In the genomic region with DNA sequence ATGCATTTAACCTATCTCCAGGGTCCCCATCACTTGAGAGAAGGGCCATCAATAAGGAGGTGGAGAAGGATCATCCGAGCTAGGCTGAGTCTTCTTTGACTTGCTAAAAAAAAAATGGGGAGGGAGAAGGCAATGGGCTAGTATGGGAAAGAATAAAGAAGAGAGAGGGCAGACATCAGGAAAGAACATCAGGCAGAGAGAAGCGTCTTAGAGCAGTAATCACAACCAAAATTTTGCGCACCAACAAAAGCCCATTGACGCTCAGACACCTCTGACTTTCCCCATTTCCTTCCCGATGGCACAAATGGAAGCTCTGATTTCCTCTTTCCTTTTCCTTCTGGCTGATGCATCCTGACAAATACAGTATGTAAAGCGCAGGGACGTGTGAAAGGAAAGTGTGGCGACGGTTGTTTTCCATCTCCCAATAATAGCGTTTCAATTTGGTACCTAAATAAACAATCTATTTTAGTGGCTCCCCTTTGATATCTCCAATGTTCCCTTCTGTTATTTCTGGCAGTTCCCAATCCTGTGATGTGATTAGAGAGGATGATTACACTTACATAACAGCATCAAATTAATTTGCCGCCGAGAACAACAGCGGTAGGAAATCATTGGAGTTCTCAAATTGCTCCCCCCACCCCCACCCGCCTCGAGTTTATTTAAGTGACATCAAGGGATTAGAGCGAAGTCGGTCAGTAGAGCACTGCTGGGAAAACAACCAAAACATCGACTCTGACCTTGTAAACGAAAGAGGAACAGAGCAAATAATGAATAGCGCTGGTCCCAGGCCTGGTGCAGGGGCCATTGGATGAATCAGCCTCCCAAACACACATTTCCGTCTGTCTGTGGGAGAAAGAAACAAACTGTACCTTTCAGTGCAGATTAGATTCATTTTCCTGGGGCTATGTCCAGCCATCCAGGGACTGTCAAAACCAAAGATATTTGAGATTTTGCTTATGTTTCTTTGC, we compare ENCODE assay signal across 9 cellular contexts.
DNase-seq lines count a peak whose midpoint lies in the region; ATAC-seq, FAIRE-seq and TF ChIP-seq lines count a peak whose summit lies in the region.
"Had no signal": no experiment of that assay in that cellular context is flagged by ENCODE, and none has a peak within 500 bp of the region (broad histone marks: within the 10 kb centered on the region; RNA-seq: fewer than 3 reads in every experiment).

No MANE protein-coding gene starts in this region.

- H3K36me3 Mint-ChIP-seq in CD8-positive, alpha-beta memory T cell: peaks cover under 1 to 2% (median 2%) of the 10 kb centered on the region in 3 donors

- H3K9me3 Mint-ChIP-seq in CD8-positive, alpha-beta memory T cell: no peaks in the 10 kb centered on the region

- peak overlapping the region in 3 of 4 donors; percentile 46 to 78 (median 63) for H3K27ac ChIP-seq in body of pancreas
- peak overlapping the region in 1 of 2 donors; percentile 26 for H3K27ac ChIP-seq in kidney (ENCODE audit: low read depth in 2 of 2, low read length in 2 of 2)
- peak overlapping the region in 7 of 8 donors; percentile 15 to 61 (median 44) for H3K27ac ChIP-seq in spleen
- no peak overlapping the region for H3K27ac ChIP-seq in CD8-positive, alpha-beta memory T cell (ENCODE audit: low read depth, low read length)

- peaks cover 19% of the 10 kb centered on the region for H3K4me1 ChIP-seq in body of pancreas
- peaks cover 2 to 7% of the 10 kb centered on the region in 2 donors for H3K4me1 ChIP-seq in kidney (ENCODE audit: control insufficient read depth in 1 of 2, insufficient read depth in 1 of 2, low read depth in 1 of 2, low read length in 2 of 2)
- peaks cover 0 to 7% (median 0%) of the 10 kb centered on the region in 6 donors for H3K4me1 ChIP-seq in spleen
- H3K4me1 ChIP-seq in CD8-positive, alpha-beta memory T cell (ENCODE audit: insufficient read depth, low read length): no peaks in the 10 kb centered on the region

- H3K9ac ChIP-seq in kidney (ENCODE audit: low read length in 2 of 2): no peak overlapping the region

- H3K27ac Mint-ChIP-seq in CD8-positive, alpha-beta memory T cell: no peak overlapping the region
- H3K27ac Mint-ChIP-seq: activated naive CD4-positive, alpha-beta T cell treated with anti-CD3 and anti-CD28 coated beads, Interleukin-2, amount 50 U/mL, for 72 hours had no signal

- POLR2A ChIA-PET in CD8-positive, alpha-beta memory T cell (lab: Charles Lee): no interaction called here

- H3K9me3 ChIP-seq in MG63: no peaks in the 10 kb centered on the region
- no peaks in the 10 kb centered on the region for H3K9me3 ChIP-seq in body of pancreas
- H3K9me3 ChIP-seq in kidney (ENCODE audit: control insufficient read depth in 1 of 2, low read length in 2 of 2): no peaks in the 10 kb centered on the region
- no peaks in the 10 kb centered on the region for H3K9me3 ChIP-seq in spleen
- H3K9me3 ChIP-seq in CD8-positive, alpha-beta memory T cell (ENCODE audit: low read length): no peaks in the 10 kb centered on the region

- H3K4me3 Mint-ChIP-seq in CD8-positive, alpha-beta memory T cell: no peak overlapping the region

- H3K36me3 ChIP-seq in MG63: no peaks in the 10 kb centered on the region
- H3K36me3 ChIP-seq in body of pancreas (replicated peaks in 1 of 2; ENCODE audit: insufficient read depth in 1 of 2, low read depth in 2 of 2): no peaks in the 10 kb centered on the region
- no peaks in the 10 kb centered on the region for H3K36me3 ChIP-seq in kidney (ENCODE audit: control insufficient read depth in 1 of 2, insufficient read depth in 2 of 2, low read length in 2 of 2)
- no peaks in the 10 kb centered on the region for H3K36me3 ChIP-seq in spleen
- H3K36me3 ChIP-seq in CD8-positive, alpha-beta memory T cell (ENCODE audit: insufficient read depth, low read length): no peaks in the 10 kb centered on the region

- 35 to 42% methylated on average over 21 of the region's 21 CpGs for WGBS in body of pancreas, 2 donors
- WGBS in spleen, 5 donors: 48 to 64% (median 62%) methylated on average over 21 of the region's 21 CpGs

- H3K27me3 ChIP-seq in MG63 (no peaks in the 10 kb centered on the region), body of pancreas (no peaks in the 10 kb centered on the region), spleen (replicated peaks in 1 of 7) (no peaks in the 10 kb centered on the region)
- no peaks in the 10 kb centered on the region for H3K27me3 ChIP-seq in CD8-positive, alpha-beta memory T cell (ENCODE audit: insufficient read depth, low read length, poor library complexity, severe bottlenecking)

- CTCF ChIA-PET in CD8-positive, alpha-beta memory T cell (lab: Charles Lee): interaction anchor here (0.9 kb wide), 1 partner anchor 13 kb away, joined by 3 read pairs; no protein-coding TSS in a partner anchor

- no peak overlapping the region for H3K4me3 ChIP-seq in MG63
- no peak overlapping the region for H3K4me3 ChIP-seq in body of pancreas
- peak overlapping the region; percentile 19 to 21 for H3K4me3 ChIP-seq in kidney (ENCODE audit: low read length in 2 of 2)
- peak overlapping the region in 2 of 8 donors; percentile 4 to 34 for H3K4me3 ChIP-seq in spleen
- H3K4me3 ChIP-seq in CD8-positive, alpha-beta memory T cell (ENCODE audit: low read length): no peak overlapping the region

- intact Hi-C loops in body of pancreas (cut with DNase I): no loop called here
- intact Hi-C loops in kidney (cut with DNase I): no loop called here
- intact Hi-C loops in spleen (cut with DNase I; ENCODE audit: low total_unique reads): no loop called here

- no peaks in the 10 kb centered on the region for H3K4me1 Mint-ChIP-seq in CD8-positive, alpha-beta memory T cell

- no peak for TF ChIP-seq CTCF in body of pancreas (IDR thresholded peaks at IDR 0.05)
- no peak for TF ChIP-seq CTCF in kidney (IDR thresholded peaks at IDR 0.05; ENCODE audit: borderline replicate concordance, extremely low read depth, insufficient read depth)
- no peak for TF ChIP-seq CTCF in spleen (IDR thresholded peaks at IDR 0.05 in 8 of 11, conservative IDR thresholded peaks at IDR 0.05 in 3 of 11)

- no peaks in the 10 kb centered on the region for H3K27me3 Mint-ChIP-seq in CD8-positive, alpha-beta memory T cell

- ATAC-seq in body of pancreas: peak; percentile 94
- no peak for ATAC-seq in GM18909 (IDR thresholded peaks at IDR 0.05; ENCODE audit: poor library complexity, unreplicated experiment)
- ATAC-seq: activated naive CD4-positive, alpha-beta T cell treated with anti-CD3 and anti-CD28 coated beads, Interleukin-2, amount 50 U/mL, for 72 hours had no signal

- DNase-seq in MG63 (peak; percentile 29), body of pancreas (peak; percentile 47 to 80 (median 67)), kidney (peak; percentile 77), spleen (no peak), NCI-H526 treated with DMSO at 0.1 percent for 48 hours (lab: John Stamatoyannopoulos, UW) (no peak), epidermal melanocyte (ENCODE audit: insufficient read length, low spot score) (no peak)
- DNase-seq in CD8-positive, alpha-beta memory T cell: no peak

- FAIRE-seq in kidney (lab: Jason Lieb, UNC): peak; percentile 35

- TF ChIP-seq POLR2A in body of pancreas (IDR thresholded peaks at IDR 0.05) (no peak), spleen (IDR thresholded peaks at IDR 0.05) (no peak)

Comparison
In these comparisons a context has a peak if more than half of its experiments do, and no peak if none do; other contexts are left out.
1. DNase-seq: peak in MG63 (single experiment), body of pancreas (4 of 4) and kidney (single experiment); none in spleen (single experiment), CD8-positive, alpha-beta memory T cell (0 of 5), NCI-H526 treated with DMSO at 0.1 percent for 48 hours (single experiment) and epidermal melanocyte (single experiment).
2. H3K4me3 ChIP-seq: peak in kidney (2 of 2); none in MG63 (single experiment), body of pancreas (0 of 2) and CD8-positive, alpha-beta memory T cell (single experiment).